Comparison of ENCODE assay signal across 9 cellular contexts in the genomic region with DNA sequence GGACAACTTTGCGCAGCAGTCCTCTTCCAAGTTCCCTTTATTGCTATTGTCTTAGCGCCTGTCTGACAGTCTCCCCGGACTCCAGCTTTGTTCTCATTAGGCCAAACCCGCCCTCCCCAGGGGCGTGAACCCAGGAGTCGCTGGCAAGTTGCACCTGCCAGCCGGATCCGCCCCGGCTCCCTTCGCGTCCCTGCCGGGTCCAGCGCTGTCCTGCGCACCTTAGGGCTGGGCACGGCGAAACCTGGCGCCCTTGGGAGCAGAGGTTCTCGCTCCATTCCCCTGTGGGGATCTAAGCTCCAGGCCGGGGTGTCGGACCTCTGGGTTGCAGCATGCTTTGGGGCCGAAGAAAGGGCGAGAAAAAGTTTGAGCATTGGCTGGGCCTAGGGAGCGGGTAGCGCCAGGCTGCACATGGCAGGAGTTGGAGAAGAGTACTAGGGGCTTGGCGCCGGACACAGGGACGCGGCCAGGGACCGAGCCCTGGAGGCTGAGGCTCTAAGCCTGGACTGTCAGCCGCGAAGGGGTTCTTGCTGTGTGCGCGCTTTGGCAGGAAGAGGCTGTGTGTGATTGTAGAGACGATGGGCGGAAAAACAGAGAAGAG.
DNase-seq lines count a peak whose midpoint lies in the region; ATAC-seq and TF ChIP-seq lines count a peak whose summit lies in the region.
"Had no signal": no experiment of that assay in that cellular context is flagged by ENCODE, and none has a peak within 500 bp of the region (broad histone marks: within the 10 kb centered on the region; RNA-seq: fewer than 3 reads in every experiment).

No MANE protein-coding gene starts in this region.

- H3K9ac ChIP-seq in iPS-15b (ENCODE audit: low read depth, low read length) (no peak overlapping the region), skeletal muscle satellite cell (ENCODE audit: low read depth, low read length) (no peak overlapping the region)

- peak; percentile 44 for DNase-seq in WERI-Rb-1
- no peak for DNase-seq in mesenteric fat pad (ENCODE audit: low spot score)
- DNase-seq in activated CD4-positive, alpha-beta memory T cell treated with anti-CD3 and anti-CD28 coated beads, Interleukin-2, amount 10 ng/mL, durations not matched to agents 7 days and 5 days: no peak
- no peak for DNase-seq in 8988T

- H3K27ac ChIP-seq in WERI-Rb-1: peak overlapping the region; percentile 58

- H3K9me3 ChIP-seq in WERI-Rb-1 (ENCODE audit: severe bottlenecking) (no peaks in the 10 kb centered on the region), iPS-15b (ENCODE audit: control insufficient read depth, insufficient read depth, low read length) (no peaks in the 10 kb centered on the region), skeletal muscle satellite cell (replicated peaks; ENCODE audit: low read length) (no peaks in the 10 kb centered on the region)

- ATAC-seq in GM21360 (IDR thresholded peaks at IDR 0.05; ENCODE audit: unreplicated experiment) (peak; percentile 33), GM21723 (IDR thresholded peaks at IDR 0.05; ENCODE audit: unreplicated experiment) (no peak)
- ATAC-seq: HCT116 had no signal

- H3K9me3 Mint-ChIP-seq in activated CD4-positive, alpha-beta memory T cell treated with anti-CD3 and anti-CD28 coated beads, Interleukin-2, amount 10 ng/mL, durations not matched to agents 7 days and 5 days: no peaks in the 10 kb centered on the region

- POLR2A ChIA-PET in activated CD4-positive, alpha-beta memory T cell treated with anti-CD3 and anti-CD28 coated beads, Interleukin-2, amount 10 ng/mL, durations not matched to agents 7 days and 5 days (lab: Charles Lee): no interaction called here

- no peaks in the 10 kb centered on the region for H3K4me1 Mint-ChIP-seq in activated CD4-positive, alpha-beta memory T cell treated with anti-CD3 and anti-CD28 coated beads, Interleukin-2, amount 10 ng/mL, durations not matched to agents 7 days and 5 days

- H3K27ac Mint-ChIP-seq in activated CD4-positive, alpha-beta memory T cell treated with anti-CD3 and anti-CD28 coated beads, Interleukin-2, amount 10 ng/mL, durations not matched to agents 7 days and 5 days: no peak overlapping the region

- peaks cover 13% of the 10 kb centered on the region for H3K27me3 Mint-ChIP-seq in activated CD4-positive, alpha-beta memory T cell treated with anti-CD3 and anti-CD28 coated beads, Interleukin-2, amount 10 ng/mL, durations not matched to agents 7 days and 5 days

- no peak overlapping the region for H3K4me3 Mint-ChIP-seq in activated CD4-positive, alpha-beta memory T cell treated with anti-CD3 and anti-CD28 coated beads, Interleukin-2, amount 10 ng/mL, durations not matched to agents 7 days and 5 days

- H3K27me3 ChIP-seq in WERI-Rb-1 (ENCODE audit: insufficient read depth, low read depth, severe bottlenecking): no peaks in the 10 kb centered on the region
- peaks cover 70% of the 10 kb centered on the region for H3K27me3 ChIP-seq in iPS-15b (ENCODE audit: control insufficient read depth, insufficient read depth, low read length)
- peaks cover 64% of the 10 kb centered on the region for H3K27me3 ChIP-seq in skeletal muscle satellite cell (ENCODE audit: control insufficient read depth, insufficient read depth, low read length)

- no peak for TF ChIP-seq CTCF in WERI-Rb-1 (IDR thresholded peaks at IDR 0.05; ENCODE audit: low read depth, low read length)

- no peaks in the 10 kb centered on the region for H3K36me3 Mint-ChIP-seq in activated CD4-positive, alpha-beta memory T cell treated with anti-CD3 and anti-CD28 coated beads, Interleukin-2, amount 10 ng/mL, durations not matched to agents 7 days and 5 days (ENCODE audit: low read depth)

- no peaks in the 10 kb centered on the region for H3K36me3 ChIP-seq in WERI-Rb-1
- no peaks in the 10 kb centered on the region for H3K36me3 ChIP-seq in iPS-15b (ENCODE audit: control insufficient read depth, insufficient read depth, low read length)
- no peaks in the 10 kb centered on the region for H3K36me3 ChIP-seq in skeletal muscle satellite cell (ENCODE audit: insufficient read depth, low read length)

- H3K4me2 ChIP-seq in skeletal muscle satellite cell (ENCODE audit: low read length): peak overlapping the region; percentile 90

- H3K4me3 ChIP-seq in WERI-Rb-1 (ENCODE audit: low read depth, low read length) (peak overlapping the region; percentile 83), iPS-15b (ENCODE audit: low read depth, low read length) (peak overlapping the region; percentile 67), skeletal muscle satellite cell (ENCODE audit: low read length) (peak overlapping the region; percentile 63)

- H3K4me1 ChIP-seq in iPS-15b (ENCODE audit: control insufficient read depth, insufficient read depth, low read length): no peaks in the 10 kb centered on the region
- H3K4me1 ChIP-seq in skeletal muscle satellite cell (ENCODE audit: control insufficient read depth, insufficient read depth, low read length): peaks cover 16% of the 10 kb centered on the region

- CTCF ChIA-PET in activated CD4-positive, alpha-beta memory T cell treated with anti-CD3 and anti-CD28 coated beads, Interleukin-2, amount 10 ng/mL, durations not matched to agents 7 days and 5 days (lab: Charles Lee): no interaction called here
